8 cellular contexts compared by ENCODE assay signal in the genomic region with DNA sequence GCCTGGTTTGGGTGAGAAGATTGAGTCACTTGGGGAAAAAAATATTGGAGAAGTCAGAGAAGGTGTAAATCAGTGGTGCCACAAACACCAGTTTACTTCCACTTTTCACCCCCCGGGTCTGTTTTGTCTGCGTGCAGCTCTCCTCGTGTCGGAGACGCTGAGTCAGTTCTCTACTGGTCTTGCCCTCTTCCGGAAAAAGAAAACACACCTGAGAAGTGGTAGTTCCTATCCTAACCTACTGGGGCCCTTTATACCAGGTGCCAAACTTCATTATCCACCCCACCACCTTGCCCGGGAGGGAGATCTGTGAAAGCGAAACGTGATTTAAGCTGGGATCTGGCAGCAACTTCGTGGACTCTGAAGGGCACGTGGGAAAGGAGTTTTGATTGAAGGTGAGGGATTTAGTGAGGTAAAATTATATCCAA. TPM values are rescaled to one million over a fixed set of nuclear protein-coding genes. Genes with fewer than 3 reads are reported as not detected.
DNase-seq lines count a peak whose midpoint lies in the region; ATAC-seq and TF ChIP-seq lines count a peak whose summit lies in the region.

No MANE protein-coding gene starts in this region.

- no peaks in the 10 kb centered on the region for H3K27me3 ChIP-seq in HL-60 (ENCODE audit: insufficient read depth, poor library complexity, severe bottlenecking)
- H3K27me3 ChIP-seq in SJCRH30: no peaks in the 10 kb centered on the region
- no peaks in the 10 kb centered on the region for H3K27me3 ChIP-seq in adipocyte (replicated peaks; ENCODE audit: control insufficient read depth, insufficient read depth, low read length)
- no peaks in the 10 kb centered on the region for H3K27me3 ChIP-seq in iPS-18a (ENCODE audit: control insufficient read depth, insufficient read depth, low read length)

- H3K36me3 ChIP-seq in SJCRH30 (peaks cover 4% of the 10 kb centered on the region; the same call in 1 of the 2 replicates), adipocyte (ENCODE audit: control insufficient read depth, insufficient read depth, low read length, severe bottlenecking) (no peaks in the 10 kb centered on the region), iPS-18a (ENCODE audit: control insufficient read depth, low read depth, low read length) (peaks cover 4% of the 10 kb centered on the region)

- peak overlapping the region; percentile 79 for H3K4me3 ChIP-seq in HL-60 (replicated peaks; ENCODE audit: insufficient read depth, low read length)
- peak overlapping the region; percentile 84 for H3K4me3 ChIP-seq in SJCRH30
- peak overlapping the region; percentile 98 for H3K4me3 ChIP-seq in adipocyte (ENCODE audit: low read length)
- H3K4me3 ChIP-seq in iPS-18a (ENCODE audit: low read length): peak overlapping the region; percentile 75

- no peaks in the 10 kb centered on the region for H3K9me3 ChIP-seq in SJCRH30 (replicated peaks)
- H3K9me3 ChIP-seq in adipocyte (ENCODE audit: control insufficient read depth, low read length): no peaks in the 10 kb centered on the region
- no peaks in the 10 kb centered on the region for H3K9me3 ChIP-seq in iPS-18a (ENCODE audit: control insufficient read depth, low read depth, low read length)

- ATAC-seq in GM21360 (IDR thresholded peaks at IDR 0.05; ENCODE audit: unreplicated experiment): peak; percentile 45

- H3K4me1 ChIP-seq in SJCRH30 (peaks cover 10% of the 10 kb centered on the region), adipocyte (ENCODE audit: control insufficient read depth, insufficient read depth, low read length) (peaks cover 32% of the 10 kb centered on the region), iPS-18a (ENCODE audit: control insufficient read depth, low read depth, low read length) (peaks cover 26% of the 10 kb centered on the region)

- H3K27ac ChIP-seq in HL-60 (replicated peaks) (peak overlapping the region; percentile 89), SJCRH30 (peak overlapping the region; percentile 95), iPS-18a (ENCODE audit: low read length) (peak overlapping the region; percentile 93)

- DNase-seq in D341Med (ENCODE audit: low spot score): peak; percentile 37
- DNase-seq in HL-60 (ENCODE audit: low read depth in 1 of 2, low spot score in 1 of 2): peak in 1 of 2 experiments; percentile 79
- DNase-seq in SJCRH30: no peak
- peak; percentile 35 for DNase-seq in adipocyte (ENCODE audit: low read depth)
- peak; percentile 26 to 63 for DNase-seq in stimulated activated CD4-positive, alpha-beta T cell treated with anti-CD3 and anti-CD28 coated beads, Interleukin-15, amount 100 ng/mL, for 1 hour (ENCODE audit: low read depth in 1 of 2, low spot score in 1 of 2)
- DNase-seq in islet precursor cell: no peak

- H3K9ac ChIP-seq in adipocyte (ENCODE audit: low read length): peak overlapping the region; percentile 67
- H3K9ac ChIP-seq in iPS-18a (ENCODE audit: low read length): peak overlapping the region; percentile 86

- TF ChIP-seq CTCF in HL-60 (IDR thresholded peaks at IDR 0.05; ENCODE audit: insufficient read depth, low read length): no peak

RNA-seq across cellular contexts. Expression of gene IVNS1ABP, which starts 0.9 kb away (rescaled TPM):
- total RNA-seq in SJCRH30 (2014; rRNA removed; shearing (Covaris generic)): 49.9 and 63.5 TPM in 2 replicates

Comparison
In these comparisons a context has a peak if more than half of its experiments do, and no peak if none do; other contexts are left out.
1. DNase-seq: peak in D341Med (single experiment), adipocyte (single experiment) and stimulated activated CD4-positive, alpha-beta T cell treated with anti-CD3 and anti-CD28 coated beads, Interleukin-15, amount 100 ng/mL, for 1 hour (2 of 2); none in SJCRH30 (0 of 2) and islet precursor cell (single experiment).
2. Peak in every context shown above with its lines, with median percentiles within 50 percentile points of each other: H3K27ac ChIP-seq and H3K4me3 ChIP-seq.